Comparison of ENCODE assay signal across 6 cellular contexts in genomic region chr2:176136375-176137248, GRCh38. TPM values are rescaled to one million over a fixed set of nuclear protein-coding genes. Genes with fewer than 3 reads are reported as not detected.
DNase-seq lines count a peak whose midpoint lies in the region; ATAC-seq, FAIRE-seq and TF ChIP-seq lines count a peak whose summit lies in the region.

No MANE protein-coding gene starts in this region.

- peak overlapping the region; percentile 93 for H3K27ac ChIP-seq in psoas muscle

- ATAC-seq in psoas muscle (peak; percentile 33 to 50 (median 40)), GM21367 (IDR thresholded peaks at IDR 0.05; ENCODE audit: unreplicated experiment) (no peak), GM18511 (IDR thresholded peaks at IDR 0.05; ENCODE audit: unreplicated experiment) (no peak), GM19395 (IDR thresholded peaks at IDR 0.05; ENCODE audit: unreplicated experiment) (no peak)

- intact Hi-C loops in psoas muscle (cut with DNase I): loop anchor here in 1 of 2 donors (5.0 kb wide), 1 partner anchor 401 kb away; no protein-coding TSS in a partner anchor

- DNase-seq in HTR-8/SVneo (ENCODE audit: insufficient read length, low spot score) (peak; percentile 45), cerebellar cortex (ENCODE audit: low spot score) (peak; percentile 27), psoas muscle (peak; percentile 34 to 66)

- no peak for TF ChIP-seq CTCF in psoas muscle (IDR thresholded peaks at IDR 0.05)

- 1% methylated on average over 61 to 71 of the region's 71 CpGs for WGBS in psoas muscle, 3 donors

- H3K4me1 ChIP-seq in psoas muscle: peaks cover 35% of the 10 kb centered on the region

- H3K9me3 ChIP-seq in psoas muscle: no peaks in the 10 kb centered on the region

- FAIRE-seq in HTR-8/SVneo (lab: Jason Lieb, UNC): no peak

- H3K27me3 ChIP-seq in psoas muscle (ENCODE audit: insufficient read depth in 3 of 3, low read length in 2 of 3): no peaks in the 10 kb centered on the region

- peak overlapping the region; percentile 89 for H3K4me3 ChIP-seq in psoas muscle

- no peaks in the 10 kb centered on the region for H3K36me3 ChIP-seq in psoas muscle (ENCODE audit: insufficient read depth in 1 of 2, low read depth in 1 of 2)

RNA-seq across cellular contexts. Expression of gene HOXD8, which starts 7.1 kb away (rescaled TPM):
- 10 to 100 TPM in 2 of 4 donors, 1 to 10 TPM in 2; 3.3 to 15.9 (median 9.1) TPM for total RNA-seq in psoas muscle
- polyA plus RNA-seq in psoas muscle: 10 to 100 TPM in 2 of 3 donors, 1 to 10 TPM in 1; 8.2 to 52.5 (median 12.9) TPM

RNA-seq across cellular contexts. Expression of gene HOXD9, which starts 14.1 kb away (rescaled TPM):
- 1 to 10 TPM in 2 of 4 donors, under 1 TPM in 2; 0.43 to 4.4 (median 2.4) TPM for total RNA-seq in psoas muscle
- polyA plus RNA-seq in psoas muscle: 1 to 10 TPM; 1.4 to 4.1 (median 1.7) TPM

RNA-seq across cellular contexts. Expression of gene HOXD4, which starts 14.7 kb away (rescaled TPM):
- 1 to 10 TPM in 3 of 4 donors, under 1 TPM in 1; 0.26 to 4.1 (median 1.4) TPM for total RNA-seq in psoas muscle
- 1 to 10 TPM; 1.1 to 1.4 (median 1.2) TPM for polyA plus RNA-seq in psoas muscle

RNA-seq across cellular contexts. Expression of gene HOXD10, which starts 20.0 kb away (rescaled TPM):
- total RNA-seq in psoas muscle: not detected
- polyA plus RNA-seq in psoas muscle: under 1 TPM in 2 of 3 donors, not detected in 1; 0.03 to 0.04 TPM

RNA-seq across cellular contexts. Expression of gene HOXD3, which starts 20.5 kb away (rescaled TPM):
- 1 to 10 TPM in 2 of 4 donors, under 1 TPM in 2; 0.71 to 3.8 (median 1.3) TPM for total RNA-seq in psoas muscle
- polyA plus RNA-seq in psoas muscle: 1 to 10 TPM in 2 of 3 donors, under 1 TPM in 1; 0.64 to 1.9 (median 1.1) TPM

Comparison
In these comparisons a context has a peak if more than half of its experiments do, and no peak if none do; other contexts are left out.
1. ATAC-seq: peak in psoas muscle (4 of 4); none in GM21367 (single experiment), GM18511 (single experiment) and GM19395 (single experiment).
2. Peak in every context shown above with its lines, with median percentiles within 50 percentile points of each other: DNase-seq.